In the genomic region with DNA sequence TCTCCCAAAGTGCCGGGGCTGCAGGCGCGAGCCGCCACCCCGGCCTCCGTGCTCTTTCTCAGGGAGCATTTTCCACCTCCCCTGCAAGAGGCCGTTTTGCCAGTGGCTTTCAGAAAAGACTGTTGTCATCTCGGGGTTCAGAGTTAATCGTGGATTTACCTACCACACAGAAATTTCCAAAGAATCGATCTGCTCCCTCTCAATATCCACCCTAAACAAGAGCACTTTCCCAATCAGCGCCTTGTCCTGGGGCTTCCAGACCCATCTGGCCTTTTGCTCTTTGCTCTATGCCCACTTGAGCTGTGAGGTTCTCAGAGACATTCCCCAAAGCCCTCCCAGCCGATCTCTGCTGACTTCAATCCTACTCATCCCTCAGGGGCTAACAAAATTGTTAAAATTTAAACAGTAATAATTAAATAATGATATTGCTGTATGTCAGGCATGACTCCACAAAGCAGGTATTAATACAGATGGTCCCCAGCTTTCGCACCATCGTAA, we compare ENCODE assay signal across 8 cellular contexts.
DNase-seq lines count a peak whose midpoint lies in the region; ATAC-seq and TF ChIP-seq lines count a peak whose summit lies in the region.

No MANE protein-coding gene starts in this region.

- peaks cover 2% of the 10 kb centered on the region for H3K36me3 Mint-ChIP-seq in T-helper 1 cell treated with Interleukin-12 subunit alpha and Interleukin-12 subunit beta and Interleukin-4 antibody, amounts not matched to agents 30 μg/mL and 1 μg/mL, for 36 hours (ENCODE audit: low read depth)
- H3K36me3 Mint-ChIP-seq in T-cell = no peaks in the 10 kb centered on the region
- H3K36me3 Mint-ChIP-seq in immature natural killer cell = no peaks in the 10 kb centered on the region
- no peaks in the 10 kb centered on the region for H3K36me3 Mint-ChIP-seq in stimulated activated effector memory CD8-positive, alpha-beta T cell treated with anti-CD3 and anti-CD28 coated beads, Interleukin-12 subunit alpha, Interleukin-12 subunit beta, amount 100 ng/mL, for 72 hours

- no peaks in the 10 kb centered on the region for H3K9me3 Mint-ChIP-seq in T-helper 1 cell treated with Interleukin-12 subunit alpha and Interleukin-12 subunit beta and Interleukin-4 antibody, amounts not matched to agents 30 μg/mL and 1 μg/mL, for 36 hours
- no peaks in the 10 kb centered on the region for H3K9me3 Mint-ChIP-seq in T-cell
- no peaks in the 10 kb centered on the region for H3K9me3 Mint-ChIP-seq in immature natural killer cell
- H3K9me3 Mint-ChIP-seq in stimulated activated effector memory CD8-positive, alpha-beta T cell treated with anti-CD3 and anti-CD28 coated beads, Interleukin-12 subunit alpha, Interleukin-12 subunit beta, amount 100 ng/mL, for 72 hours = no peaks in the 10 kb centered on the region

- no peak for TF ChIP-seq CTCF in Peyer's patch (IDR thresholded peaks at IDR 0.05)

- DNase-seq in T-helper 1 cell = no peak
- no peak for DNase-seq in T-cell
- DNase-seq in immature natural killer cell = no peak
- no peak for DNase-seq in stimulated activated effector memory CD8-positive, alpha-beta T cell treated with anti-CD3 and anti-CD28 coated beads, Interleukin-12 subunit alpha, Interleukin-12 subunit beta, amount 100 ng/mL, for 72 hours (ENCODE audit: low spot score in 2 of 2)
- DNase-seq in hepatic stellate cell (ENCODE audit: low spot score) = no peak
- no peak for DNase-seq in middle frontal gyrus (ENCODE audit: extremely low spot score, low spot score)
- DNase-seq in Peyer's patch = no peak

- no peaks in the 10 kb centered on the region for H3K9me3 ChIP-seq in Peyer's patch

- no peaks in the 10 kb centered on the region for H3K36me3 ChIP-seq in Peyer's patch

- peak overlapping the region in 1 of 4 donors; percentile 4 for H3K4me3 ChIP-seq in Peyer's patch

- no peak for ATAC-seq in T-cell (replicated peaks in 1 of 4)
- ATAC-seq in stimulated activated effector memory CD8-positive, alpha-beta T cell treated with anti-CD3 and anti-CD28 coated beads, Interleukin-12 subunit alpha, Interleukin-12 subunit beta, amount 100 ng/mL, for 72 hours = no peak

- H3K27me3 Mint-ChIP-seq in T-helper 1 cell treated with Interleukin-12 subunit alpha and Interleukin-12 subunit beta and Interleukin-4 antibody, amounts not matched to agents 30 μg/mL and 1 μg/mL, for 36 hours (ENCODE audit: low read depth) = no peaks in the 10 kb centered on the region
- H3K27me3 Mint-ChIP-seq in T-cell (no peaks in the 10 kb centered on the region), immature natural killer cell (ENCODE audit: low read depth in 3 of 3) (peaks cover 0 to 5% (median 0%) of the 10 kb centered on the region in 3 donors)

- H3K27me3 ChIP-seq in Peyer's patch = no peaks in the 10 kb centered on the region

- peaks cover 18% of the 10 kb centered on the region for H3K4me1 Mint-ChIP-seq in T-helper 1 cell treated with Interleukin-12 subunit alpha and Interleukin-12 subunit beta and Interleukin-4 antibody, amounts not matched to agents 30 μg/mL and 1 μg/mL, for 36 hours (ENCODE audit: low read depth)
- peaks cover 13 to 26% (median 21%) of the 10 kb centered on the region in 3 donors for H3K4me1 Mint-ChIP-seq in T-cell
- peaks cover 20 to 28% of the 10 kb centered on the region in 2 donors for H3K4me1 Mint-ChIP-seq in immature natural killer cell
- H3K4me1 Mint-ChIP-seq in stimulated activated effector memory CD8-positive, alpha-beta T cell treated with anti-CD3 and anti-CD28 coated beads, Interleukin-12 subunit alpha, Interleukin-12 subunit beta, amount 100 ng/mL, for 72 hours = peaks cover 41% of the 10 kb centered on the region

- no peak overlapping the region for H3K27ac Mint-ChIP-seq in T-helper 1 cell treated with Interleukin-12 subunit alpha and Interleukin-12 subunit beta and Interleukin-4 antibody, amounts not matched to agents 30 μg/mL and 1 μg/mL, for 36 hours
- H3K27ac Mint-ChIP-seq in T-cell (no peak overlapping the region), immature natural killer cell (peak overlapping the region in 3 of 6 donors; percentile 11 to 54 (median 22))
- peak overlapping the region; percentile 76 for H3K27ac Mint-ChIP-seq in stimulated activated effector memory CD8-positive, alpha-beta T cell treated with anti-CD3 and anti-CD28 coated beads, Interleukin-12 subunit alpha, Interleukin-12 subunit beta, amount 100 ng/mL, for 72 hours

- H3K4me3 Mint-ChIP-seq in T-helper 1 cell treated with Interleukin-12 subunit alpha and Interleukin-12 subunit beta and Interleukin-4 antibody, amounts not matched to agents 30 μg/mL and 1 μg/mL, for 36 hours = peak overlapping the region; percentile 21
- H3K4me3 Mint-ChIP-seq in T-cell (peak overlapping the region in 2 of 3 donors; percentile 50 to 56), immature natural killer cell (peak overlapping the region; percentile 33 to 82 (median 71))
- H3K4me3 Mint-ChIP-seq in stimulated activated effector memory CD8-positive, alpha-beta T cell treated with anti-CD3 and anti-CD28 coated beads, Interleukin-12 subunit alpha, Interleukin-12 subunit beta, amount 100 ng/mL, for 72 hours = peak overlapping the region; percentile 50

- no peak for TF ChIP-seq POLR2A in Peyer's patch (IDR thresholded peaks at IDR 0.05)

- peaks cover 0 to 14% (median 5%) of the 10 kb centered on the region in 4 donors for H3K4me1 ChIP-seq in Peyer's patch

- POLR2A ChIA-PET in T-cell (lab: Charles Lee) = no interaction called here

- H3K27ac ChIP-seq in Peyer's patch = peak overlapping the region in 2 of 4 donors; percentile 31 to 33

- CTCF ChIA-PET in T-cell (lab: Charles Lee) = interaction anchor here (0.6 to 3.8 kb wide), 23 partner anchors 13 to 1006 kb away, joined by 3 to 40 read pairs (median 4); partner anchors contain the start of genes RAD52 (in 2 of the 2) and WNK1 (in 1 of the 2)

Comparison
In these comparisons a context has a peak if more than half of its experiments do, and no peak if none do; other contexts are left out.
1. H3K4me3 Mint-ChIP-seq: peak in every context shown above with its lines; median percentile 71 in immature natural killer cell; 53 in T-cell; 50 in stimulated activated effector memory CD8-positive, alpha-beta T cell treated with anti-CD3 and anti-CD28 coated beads, Interleukin-12 subunit alpha, Interleukin-12 subunit beta, amount 100 ng/mL, for 72 hours; 21 in T-helper 1 cell treated with Interleukin-12 subunit alpha and Interleukin-12 subunit beta and Interleukin-4 antibody, amounts not matched to agents 30 μg/mL and 1 μg/mL, for 36 hours.